ENCODE assay signal across 1 cellular context in the genomic region with DNA sequence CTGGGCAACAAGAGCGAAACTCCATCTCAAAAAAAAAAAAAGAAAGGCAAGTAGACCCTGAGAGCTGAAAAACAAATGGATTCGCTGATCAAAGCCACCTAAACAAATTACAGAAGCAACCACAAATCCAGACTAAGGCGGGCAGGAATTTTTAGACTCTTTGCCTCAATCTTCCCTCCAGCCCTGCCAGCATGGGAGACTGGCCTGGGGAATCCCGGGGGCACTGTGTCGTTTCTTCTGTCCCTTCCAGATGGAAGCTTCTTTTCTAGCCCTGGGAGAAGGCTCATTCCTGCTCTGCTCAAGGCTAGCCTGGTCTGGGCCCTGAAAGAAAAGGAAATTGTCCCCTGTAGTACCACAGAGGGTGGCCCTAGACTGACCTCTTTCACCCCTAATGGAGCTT.
TF ChIP-seq lines count a peak whose summit lies in the region.

No MANE protein-coding gene starts in this region.

TF ChIP-seq in HepG2, 621 proteins besides CTCF, POLR2A, EP300 and RAD21:
- TF ChIP-seq TEAD2 (CRISPR knock-in tag; IDR thresholded peaks at IDR 0.05), result no peak
- no peak for TF ChIP-seq PHF5A (CRISPR knock-in tag; IDR thresholded peaks at IDR 0.05; ENCODE audit: low read depth, unreplicated experiment)
- no peak for TF ChIP-seq RFX5 (IDR thresholded peaks at IDR 0.05; ENCODE audit: low read depth, low read length)
- no peak for TF ChIP-seq USF2 (IDR thresholded peaks at IDR 0.05; ENCODE audit: low read depth, low read length)
- TF ChIP-seq USF2 (CRISPR knock-in tag; IDR thresholded peaks at IDR 0.05; ENCODE audit: borderline replicate concordance), result no peak
- no peak for TF ChIP-seq ZNF253 (CRISPR knock-in tag; IDR thresholded peaks at IDR 0.05; ENCODE audit: borderline replicate concordance)
- TF ChIP-seq DPF2 (CRISPR knock-in tag; IDR thresholded peaks at IDR 0.05; ENCODE audit: borderline replicate concordance, low read depth), result no peak
- TF ChIP-seq DRAP1 (CRISPR knock-in tag; IDR thresholded peaks at IDR 0.05), result no peak
- TF ChIP-seq HNRNPH1 (optimal IDR thresholded peaks at IDR 0.05; ENCODE audit: low read depth, low read length), result no peak
- no peak for TF ChIP-seq ZFAT (CRISPR knock-in tag; conservative IDR thresholded peaks at IDR 0.05)
- no peak for TF ChIP-seq TBX2 (CRISPR knock-in tag; IDR thresholded peaks at IDR 0.05; ENCODE audit: borderline replicate concordance)
- no peak for TF ChIP-seq EHMT2 (IDR thresholded peaks at IDR 0.05; ENCODE audit: borderline replicate concordance, low read depth, low read length)
- no peak for TF ChIP-seq HNRNPLL (IDR thresholded peaks at IDR 0.05; ENCODE audit: low read depth, low read length, poor library complexity, severe bottlenecking)
- no peak for TF ChIP-seq TCF7L2 (IDR thresholded peaks at IDR 0.05; ENCODE audit: low read depth, low read length)
- TF ChIP-seq SMARCC2 (IDR thresholded peaks at IDR 0.05), result no peak
- TF ChIP-seq, protein P1, sequence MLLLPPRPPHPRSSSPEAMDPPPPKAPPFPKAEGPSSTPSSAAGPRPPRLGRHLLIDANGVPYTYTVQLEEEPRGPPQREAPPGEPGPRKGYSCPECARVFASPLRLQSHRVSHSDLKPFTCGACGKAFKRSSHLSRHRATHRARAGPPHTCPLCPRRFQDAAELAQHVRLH (CRISPR knock-in tag; IDR thresholded peaks at IDR 0.05; ENCODE audit: borderline replicate concordance, low read depth), result no peak
- no peak for TF ChIP-seq ZMYM2 (CRISPR knock-in tag; IDR thresholded peaks at IDR 0.05)
